8 cellular contexts compared by ENCODE assay signal in genomic region chr16:57084257-57084770, GRCh38. TPM values are rescaled to one million over a fixed set of nuclear protein-coding genes. Genes with fewer than 3 reads are reported as not detected.
A peak's percentile ranks its signal among the peaks of the same experiment; 100 is the strongest.
DNase-seq lines count a peak whose midpoint lies in the region; ATAC-seq and TF ChIP-seq lines count a peak whose summit lies in the region.

No MANE protein-coding gene starts in this region.

- no peak overlapping the region for H3K9ac ChIP-seq in neural cell (ENCODE audit: low read length)

- in situ Hi-C loops in Panc1 (cut with HindIII; ENCODE audit: low pct_unique_long_range_greater_than_20kb, low sequenced_read_pairs): no loop called here

- ATAC-seq in HG03460 (IDR thresholded peaks at IDR 0.05; ENCODE audit: unreplicated experiment): peak; percentile 53
- peak; percentile 74 for ATAC-seq in Panc1
- ATAC-seq in HG03196 (IDR thresholded peaks at IDR 0.05; ENCODE audit: unreplicated experiment): no peak

- H4K20me1 ChIP-seq in neural cell (ENCODE audit: insufficient read depth): no peaks in the 10 kb centered on the region

- TF ChIP-seq EP300 in neural cell (conservative IDR thresholded peaks at IDR 0.05; ENCODE audit: poor library complexity, severe bottlenecking) (no peak), stomach (IDR thresholded peaks at IDR 0.05) (no peak)

- H3K27me3 ChIP-seq in Panc1 (ENCODE audit: control insufficient read depth, insufficient read depth, low read length) (no peaks in the 10 kb centered on the region), neural cell (ENCODE audit: insufficient read depth, low read depth, low read length) (no peaks in the 10 kb centered on the region), stomach (no peaks in the 10 kb centered on the region)

- H3K9me3 ChIP-seq in Panc1 (ENCODE audit: control insufficient read depth, insufficient read depth, low read depth, low read length) (no peaks in the 10 kb centered on the region), neural cell (ENCODE audit: low read length) (no peaks in the 10 kb centered on the region), stomach (no peaks in the 10 kb centered on the region)

- H3K27ac ChIP-seq in Panc1 (ENCODE audit: low read length): no peak overlapping the region
- no peak overlapping the region for H3K27ac ChIP-seq in neural cell (ENCODE audit: low read length)
- peak overlapping the region in 2 of 5 donors; percentile 19 to 45 for H3K27ac ChIP-seq in stomach

- no peaks in the 10 kb centered on the region for H3F3A ChIP-seq in neural cell (ENCODE audit: insufficient read depth, low read length, poor library complexity, severe bottlenecking)

- no peak overlapping the region for H3K4me2 ChIP-seq in neural cell (ENCODE audit: low read length)

- CTCF ChIA-PET in Panc1 (lab: Charles Lee): interaction anchor here (0.6 kb wide), 1 partner anchor 624 kb away, joined by 5 read pairs; no protein-coding TSS in a partner anchor

- no peaks in the 10 kb centered on the region for H3K79me2 ChIP-seq in neural cell (replicated peaks; ENCODE audit: insufficient read depth, low read length)

- no peaks in the 10 kb centered on the region for H3K9me2 ChIP-seq in neural cell (ENCODE audit: insufficient read depth, low read length)

- H3K4me1 ChIP-seq in Panc1 (ENCODE audit: control insufficient read depth, insufficient read depth, low read length) (no peaks in the 10 kb centered on the region), stomach (peaks cover 0 to 10% (median 6%) of the 10 kb centered on the region in 4 donors)

- peak; percentile 94 for TF ChIP-seq CTCF in Panc1 (IDR thresholded peaks at IDR 0.05)
- peak; percentile 94 for TF ChIP-seq CTCF in neural cell (IDR thresholded peaks at IDR 0.05; ENCODE audit: poor library complexity, severe bottlenecking)
- TF ChIP-seq CTCF in stomach (IDR thresholded peaks at IDR 0.05): peak in 5 of 7 experiments; percentile 89 to 99 (median 98)

- no TSS peak for BruUV-seq in Panc1 (replicated peaks; lab: Mats Ljungman, UMichigan)

- no peaks in the 10 kb centered on the region for H3K36me3 ChIP-seq in Panc1 (ENCODE audit: control insufficient read depth, insufficient read depth, low read length)
- no peaks in the 10 kb centered on the region for H3K36me3 ChIP-seq in neural cell (ENCODE audit: insufficient read depth, low read length)
- H3K36me3 ChIP-seq in stomach: peaks cover under 1 to 33% (median 13%) of the 10 kb centered on the region in 4 donors

- DNase-seq in GM03348 (ENCODE audit: low spot score): peak; percentile 92
- DNase-seq in Panc1 (ENCODE audit: low read depth, low spot score): peak; percentile 53
- DNase-seq in activated T-cell treated with anti-CD3 and anti-CD28 coated beads, Interleukin-2, amount 50 U/mL, for 48 hours: peak; percentile 83 to 84
- peak; percentile 73 for DNase-seq in fibroblast of peridontal ligament (ENCODE audit: extremely low read depth)
- peak; percentile 65 for DNase-seq in stomach

- peak; percentile 88 for TF ChIP-seq RAD21 in neural cell (conservative IDR thresholded peaks at IDR 0.05)

- no peak overlapping the region for H2AFZ ChIP-seq in neural cell (ENCODE audit: low read depth, low read length)

- WGBS in stomach, 5 donors: 2 to 10% (median 5%) methylated on average over 6 to 9 of the region's 9 CpGs

- intact Hi-C loops in Panc1 (cut with micrococcal nuclease; ENCODE audit: unreplicated experiment) (loop anchor here (10.0 kb wide), 1 partner anchor 60 kb away; no protein-coding TSS in a partner anchor), stomach (cut with DNase I; ENCODE audit: low total_unique reads) (loop anchor here (10.0 kb wide), 1 partner anchor 80 kb away; no protein-coding TSS in a partner anchor)

- H3K4me3 ChIP-seq in Panc1 (ENCODE audit: low read depth in 2 of 2, low read length in 2 of 2): no peak overlapping the region
- H3K4me3 ChIP-seq in neural cell (ENCODE audit: low read length): no peak overlapping the region
- no peak overlapping the region for H3K4me3 ChIP-seq in stomach

- POLR2A ChIA-PET in Panc1 (lab: Charles Lee): no interaction called here

- TF ChIP-seq POLR2A in stomach (IDR thresholded peaks at IDR 0.05): no peak

TF ChIP-seq in neural cell, 6 proteins besides CTCF, POLR2A, EP300 and RAD21:
- no peak for TF ChIP-seq REST (IDR thresholded peaks at IDR 0.05; ENCODE audit: borderline replicate concordance)
- peak; percentile 91 for TF ChIP-seq SMC3 (conservative IDR thresholded peaks at IDR 0.05; ENCODE audit: poor library complexity)

RNA-seq across cellular contexts. Expression of gene CPNE2, which starts 8.1 kb away (rescaled TPM):
- total RNA-seq in Panc1 (2021; ENCODE audit: unreplicated experiment): 43.4 TPM
- 67.7 TPM for polyA plus RNA-seq in Panc1 (2012; ENCODE audit: insufficient read length)
- 16.4 and 18.6 TPM in 2 replicates for polyA plus RNA-seq in neural cell
- 10.5 and 11.6 TPM in 2 replicates for polyA minus RNA-seq in neural cell
- total RNA-seq in stomach: 10 to 100 TPM in 4 of 5 donors, 1 to 10 TPM in 1; 8.7 to 55.4 (median 27.4) TPM
- 10 to 100 TPM; 10.7 to 31.8 (median 24.8) TPM for polyA plus RNA-seq in stomach
